ENCODE assay signal across 10 cellular contexts in the genomic region with DNA sequence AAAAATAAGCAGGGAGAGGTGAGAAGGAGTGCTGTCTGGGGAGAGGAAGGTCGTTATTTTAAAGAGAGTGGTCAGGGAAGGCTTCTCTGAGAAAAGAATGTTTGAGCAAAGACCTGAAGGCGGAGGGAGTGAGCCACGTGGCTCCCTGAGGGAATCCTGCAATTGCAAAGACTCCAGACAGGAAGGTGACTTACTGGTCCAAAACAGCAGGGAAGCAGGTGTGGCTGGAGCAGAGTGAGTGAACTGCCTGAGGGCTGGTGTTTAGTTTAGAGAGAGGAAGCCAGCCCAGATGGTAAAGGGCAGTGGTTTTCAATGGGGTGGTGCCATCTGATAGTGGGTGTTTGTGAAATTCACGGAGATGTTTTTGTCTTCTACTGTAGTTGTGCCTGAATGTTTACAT. TPM values are rescaled to one million over a fixed set of nuclear protein-coding genes. Genes with fewer than 3 reads are reported as not detected.
A peak's percentile ranks its signal among the peaks of the same experiment; 100 is the strongest.
DNase-seq lines count a peak whose midpoint lies in the region; ATAC-seq, FAIRE-seq and TF ChIP-seq lines count a peak whose summit lies in the region.
"Had no signal": no experiment of that assay in that cellular context is flagged by ENCODE, and none has a peak within 500 bp of the region (broad histone marks: within the 10 kb centered on the region; RNA-seq: fewer than 3 reads in every experiment).

No MANE protein-coding gene starts in this region.

- no peaks in the 10 kb centered on the region for H3K9me3 ChIP-seq in T-helper 17 cell (ENCODE audit: control insufficient read depth, low read length, poor library complexity, severe bottlenecking)
- H3K9me3 ChIP-seq in left lung: peaks cover 0 to 14% of the 10 kb centered on the region in 2 donors
- H3K9me3 ChIP-seq in small intestine (ENCODE audit: control insufficient read depth, low read depth): no peaks in the 10 kb centered on the region

- intact Hi-C loops in left lung (cut with DNase I): no loop called here

- H3K4me1 ChIP-seq in left lung (peaks cover 0 to 12% of the 10 kb centered on the region in 2 donors), small intestine (ENCODE audit: control insufficient read depth in 2 of 2, insufficient read depth in 1 of 2, low read depth in 1 of 2, low read length in 1 of 2) (no peaks in the 10 kb centered on the region)

- peak overlapping the region in 1 of 2 donors; percentile 28 for H3K27ac ChIP-seq in left lung
- no peak overlapping the region for H3K27ac ChIP-seq in small intestine (ENCODE audit: low read depth in 1 of 2, low read length in 1 of 2)

- DNase-seq in DMS53 (lab: John Stamatoyannopoulos, UW) (peak; percentile 65), Kasumi-1 (lab: John Stamatoyannopoulos, UW) (peak; percentile 37 to 40), T-helper 17 cell (no peak), left lung (no peak), small intestine (no peak)
- DNase-seq in stimulated activated CD4-positive, alpha-beta T cell treated with anti-CD3 and anti-CD28 coated beads, Interleukin-4, amount 100 ng/mL, for 4 hours: no peak

- H3K4me3 Mint-ChIP-seq in T-helper 17 cell: peak overlapping the region; percentile 58
- H3K4me3 Mint-ChIP-seq: activated naive CD4-positive, alpha-beta T cell treated with anti-CD3 and anti-CD28 coated beads, Interleukin-2, amount 50 U/mL, for 24 hours had no signal

- FAIRE-seq in small intestine (lab: Jason Lieb, UNC): no peak

- H3K27ac Mint-ChIP-seq in T-helper 17 cell: peak overlapping the region; percentile 56
- H3K27ac Mint-ChIP-seq: activated naive CD4-positive, alpha-beta T cell treated with anti-CD3 and anti-CD28 coated beads, Interleukin-2, amount 50 U/mL, for 24 hours had no signal

- H3K27me3 Mint-ChIP-seq in T-helper 17 cell: no peaks in the 10 kb centered on the region
- H3K27me3 Mint-ChIP-seq: activated naive CD4-positive, alpha-beta T cell treated with anti-CD3 and anti-CD28 coated beads, Interleukin-2, amount 50 U/mL, for 24 hours had no signal

- no peaks in the 10 kb centered on the region for H3K36me3 Mint-ChIP-seq in T-helper 17 cell (ENCODE audit: low read depth)

- peak; percentile 35 for ATAC-seq in T-helper 17 cell
- peak; percentile 41 for ATAC-seq in left lung
- no peak for ATAC-seq in GM19397 (IDR thresholded peaks at IDR 0.05; ENCODE audit: unreplicated experiment)
- ATAC-seq in GM18520 (IDR thresholded peaks at IDR 0.05; ENCODE audit: unreplicated experiment): no peak
- ATAC-seq: Panc1 had no signal

- H3K27me3 ChIP-seq in left lung (no peaks in the 10 kb centered on the region), small intestine (ENCODE audit: control insufficient read depth in 2 of 2, insufficient read depth in 2 of 2, low read length in 2 of 2) (no peaks in the 10 kb centered on the region)

- no peak for TF ChIP-seq CTCF in left lung (IDR thresholded peaks at IDR 0.05)

- WGBS in small intestine, 3 donors: 16 to 30% (median 24%) methylated on average over 4 of the region's 4 CpGs

- H3K4me3 ChIP-seq in left lung (no peak overlapping the region), small intestine (ENCODE audit: low read depth in 1 of 2, low read length in 2 of 2) (no peak overlapping the region)

- no peaks in the 10 kb centered on the region for H3K36me3 ChIP-seq in left lung
- H3K36me3 ChIP-seq in small intestine (ENCODE audit: control insufficient read depth in 2 of 2, insufficient read depth in 2 of 2, low read length in 2 of 2): no peaks in the 10 kb centered on the region

- peaks cover 26% of the 10 kb centered on the region for H3K4me1 Mint-ChIP-seq in T-helper 17 cell

RNA-seq across cellular contexts. Expression of a gene that starts 58.8 kb away (rescaled TPM):
- 10 to 100 TPM; 44.5 to 60.5 TPM for total RNA-seq in T-helper 17 cell
- total RNA-seq in left lung: 100 to 1,000 TPM; 201 to 227 TPM
- polyA plus RNA-seq in small intestine: 10 to 100 TPM; 74.6 to 89.0 (median 83.8) TPM

Comparison
In these comparisons a context has a peak if more than half of its experiments do, and no peak if none do; other contexts are left out.
1. DNase-seq: peak in DMS53 (single experiment) and Kasumi-1 (2 of 2); none in T-helper 17 cell (0 of 3), left lung (0 of 2), stimulated activated CD4-positive, alpha-beta T cell treated with anti-CD3 and anti-CD28 coated beads, Interleukin-4, amount 100 ng/mL, for 4 hours (0 of 2) and small intestine (single experiment).
2. ATAC-seq: peak in T-helper 17 cell (single experiment) and left lung (single experiment); none in GM19397 (single experiment) and GM18520 (single experiment).